In genomic region chr15:62165029-62165792, GRCh38 we compare ENCODE assay signal across 8 cellular contexts. TPM values are rescaled to one million over a fixed set of nuclear protein-coding genes. Genes with fewer than 3 reads are reported as not detected.
DNase-seq lines count a peak whose midpoint lies in the region; ATAC-seq and TF ChIP-seq lines count a peak whose summit lies in the region.

Gene C2CD4B, minus strand, starts transcription at chr15:62165285. Its CDS starts 301 bp downstream, at chr15:62164984.

- H4K20me1 ChIP-seq in MM.1S (ENCODE audit: insufficient read depth, low read length): no peaks in the 10 kb centered on the region

- ATAC-seq in GM21381 (IDR thresholded peaks at IDR 0.05; ENCODE audit: unreplicated experiment): no peak
- ATAC-seq in HG03159 (IDR thresholded peaks at IDR 0.05; ENCODE audit: unreplicated experiment): no peak

- peak within 1 kb of the TSS; percentile 43; the same call in 1 of the 2 replicates for H2AFZ ChIP-seq in MM.1S (ENCODE audit: low read length)

- CTCF ChIA-PET in AG04449 (lab: Yijun Ruan, JAX): no interaction called here

- H3K79me2 ChIP-seq in MM.1S (ENCODE audit: low read length): no peaks in the 10 kb centered on the region

- TF ChIP-seq CTCF in AG04449 (IDR thresholded peaks at IDR 0.05; ENCODE audit: insufficient read depth, low read length, missing control alignments) (no peak), MM.1S (IDR thresholded peaks at IDR 0.05; ENCODE audit: low read length) (no peak)

- H3K9ac ChIP-seq in MM.1S (ENCODE audit: low read length) (no peak within 1 kb of the TSS), skeletal muscle satellite cell (ENCODE audit: low read depth, low read length) (no peak within 1 kb of the TSS)

- H3K27ac ChIP-seq in MM.1S (ENCODE audit: low read length) (no peak within 1 kb of the TSS), adipose tissue (ENCODE audit: low read depth, low read length) (no peak within 1 kb of the TSS)

- POLR2A ChIA-PET in AG04449 (lab: Yijun Ruan, JAX): no interaction called here

- WGBS in adipose tissue, 3 donors: 10 to 13% (median 12%) methylated on average over 38 of the region's 38 CpGs

- H3K4me2 ChIP-seq in MM.1S (ENCODE audit: low read depth, low read length) (peak within 1 kb of the TSS; percentile 71), skeletal muscle satellite cell (ENCODE audit: low read length) (peak within 1 kb of the TSS; percentile 62)

- H3K9me3 ChIP-seq in MM.1S (replicated peaks; ENCODE audit: insufficient read depth, low read length) (no peaks in the 10 kb centered on the region), skeletal muscle satellite cell (replicated peaks; ENCODE audit: low read length) (no peaks in the 10 kb centered on the region)

- no peaks in the 10 kb centered on the region for H3F3A ChIP-seq in MM.1S (ENCODE audit: insufficient read depth, low read length)

- DNase-seq in AG04449 (ENCODE audit: low read depth, low spot score): no peak
- no peak for DNase-seq in MM.1S
- no peak for DNase-seq in H4 (ENCODE audit: low spot score)

- H3K4me1 ChIP-seq in MM.1S (ENCODE audit: low read length): no peaks in the 10 kb centered on the region
- H3K4me1 ChIP-seq in skeletal muscle satellite cell (ENCODE audit: control insufficient read depth, insufficient read depth, low read length): peaks cover 6% of the 10 kb centered on the region

- H3K4me3 ChIP-seq in AG04449 (ENCODE audit: low read depth, low read length): peak within 1 kb of the TSS; percentile 12
- H3K4me3 ChIP-seq in MM.1S (ENCODE audit: low read length): peak within 1 kb of the TSS; percentile 58
- H3K4me3 ChIP-seq in iPS-11a (ENCODE audit: low read depth, low read length): peak within 1 kb of the TSS; percentile 20
- H3K4me3 ChIP-seq in skeletal muscle satellite cell (ENCODE audit: low read length): peak within 1 kb of the TSS; percentile 57

- H3K9me2 ChIP-seq in MM.1S (replicated peaks; ENCODE audit: insufficient read depth, low read length): no peaks in the 10 kb centered on the region

- H3K36me3 ChIP-seq in MM.1S (replicated peaks; ENCODE audit: insufficient read depth, low read length) (no peaks in the 10 kb centered on the region), skeletal muscle satellite cell (ENCODE audit: insufficient read depth, low read length) (no peaks in the 10 kb centered on the region)

- H3K27me3 ChIP-seq in MM.1S (replicated peaks; ENCODE audit: insufficient read depth, low read length) (no peaks in the 10 kb centered on the region), skeletal muscle satellite cell (ENCODE audit: control insufficient read depth, insufficient read depth, low read length) (peaks cover 75% of the 10 kb centered on the region)

RNA-seq across cellular contexts. Expression of gene C2CD4B, which starts in this region (rescaled TPM):
- polyA plus RNA-seq in adipose tissue: 10 to 100 TPM in 2 of 3 donors, 1 to 10 TPM in 1; 8.8 to 32.0 (median 18.2) TPM
- not detected in 2 replicates for total RNA-seq in skeletal muscle satellite cell (2012; rRNA removed)
- not detected in 2 replicates for total RNA-seq in H4 (2014; rRNA removed; shearing (Covaris generic))
